ENCODE assay signal across 1 cellular context in genomic region chr1:45583264-45583665, GRCh38.
TF ChIP-seq lines count a peak whose summit lies in the region.

No MANE protein-coding gene starts in this region.

TF ChIP-seq in GM12878, 131 proteins besides CTCF, POLR2A, EP300 and RAD21 (continued from another document and continues in another):
- no peak for TF ChIP-seq ZNF592 (IDR thresholded peaks at IDR 0.05)
- no peak for TF ChIP-seq ATF3 (IDR thresholded peaks at IDR 0.05; ENCODE audit: borderline replicate concordance, extremely low read depth, low read depth, low read length)
- TF ChIP-seq MXI1 (IDR thresholded peaks at IDR 0.05; ENCODE audit: low read depth, low read length): peak; percentile 74; the same call in 1 of the 2 replicates
- TF ChIP-seq PAX5 (IDR thresholded peaks at IDR 0.05; ENCODE audit: borderline replicate concordance, low read depth, low read length): no peak
- TF ChIP-seq NFYA (IDR thresholded peaks at IDR 0.05; ENCODE audit: borderline replicate concordance, low read depth, low read length): peak; percentile 43
- no peak for TF ChIP-seq EZH2 (IDR thresholded peaks at IDR 0.05; ENCODE audit: borderline replicate concordance, control insufficient read depth, low read depth, low read length)
- TF ChIP-seq BCLAF1 (IDR thresholded peaks at IDR 0.05): no peak
- no peak for TF ChIP-seq SMAD5 (IDR thresholded peaks at IDR 0.05; ENCODE audit: low read depth)
- TF ChIP-seq SIN3A (IDR thresholded peaks at IDR 0.05; ENCODE audit: low read depth, low read length): no peak
- TF ChIP-seq PAX8 (IDR thresholded peaks at IDR 0.05): no peak
- no peak for TF ChIP-seq HDGF (IDR thresholded peaks at IDR 0.05)
- TF ChIP-seq ZBTB40 (IDR thresholded peaks at IDR 0.05; ENCODE audit: borderline replicate concordance): no peak
- TF ChIP-seq PBX3 (IDR thresholded peaks at IDR 0.05; ENCODE audit: insufficient replicate concordance, low read depth, low read length): peak; percentile 37
- TF ChIP-seq ESRRA (IDR thresholded peaks at IDR 0.05; ENCODE audit: low read length): no peak
- peak; percentile 100 for TF ChIP-seq RFX5 (IDR thresholded peaks at IDR 0.05; ENCODE audit: low read depth, low read length)
- no peak for TF ChIP-seq ATF7 (IDR thresholded peaks at IDR 0.05; ENCODE audit: low read depth)
- no peak for TF ChIP-seq ZNF207 (IDR thresholded peaks at IDR 0.05; ENCODE audit: borderline replicate concordance)
- no peak for TF ChIP-seq USF1 (IDR thresholded peaks at IDR 0.05; ENCODE audit: borderline replicate concordance, extremely low read length, insufficient read depth, low read depth, low read length)
- TF ChIP-seq KAT2A (conservative IDR thresholded peaks at IDR 0.05; ENCODE audit: control insufficient read depth, low read depth, low read length): no peak
- peak; percentile 96 for TF ChIP-seq CREB1 (IDR thresholded peaks at IDR 0.05; ENCODE audit: low read depth)
- no peak for TF ChIP-seq ZBTB33 (IDR thresholded peaks at IDR 0.05)
- TF ChIP-seq ELK1 (IDR thresholded peaks at IDR 0.05; ENCODE audit: low read depth, low read length): no peak
- TF ChIP-seq BACH1 (IDR thresholded peaks at IDR 0.05; ENCODE audit: borderline replicate concordance): no peak
- TF ChIP-seq MEF2B (IDR thresholded peaks at IDR 0.05; ENCODE audit: partially characterized antibody, poor library complexity, severe bottlenecking): no peak
- no peak for TF ChIP-seq NFIC (IDR thresholded peaks at IDR 0.05; ENCODE audit: low read depth, low read length)
- no peak for TF ChIP-seq FOS (IDR thresholded peaks at IDR 0.05; ENCODE audit: borderline replicate concordance, extremely low read depth, insufficient read length)
- peak in 1 of 2 experiments; percentile 81; a peak in 1 of 4 replicates for TF ChIP-seq CEBPB (IDR thresholded peaks at IDR 0.05; ENCODE audit: borderline replicate concordance in 1 of 2, low read depth in 2 of 2, low read length in 2 of 2)
- peak; percentile 52; the same call in 1 of the 3 replicates for TF ChIP-seq POU2F2 (IDR thresholded peaks at IDR 0.05; ENCODE audit: borderline replicate concordance, low read depth, low read length)
- no peak for TF ChIP-seq ETV6 (conservative IDR thresholded peaks at IDR 0.05 in 1 of 2, IDR thresholded peaks at IDR 0.05 in 1 of 2; ENCODE audit: borderline replicate concordance in 1 of 2, low read depth in 1 of 2)
- no peak for TF ChIP-seq SKIL (IDR thresholded peaks at IDR 0.05; ENCODE audit: low read depth, poor library complexity, severe bottlenecking)
- TF ChIP-seq SMC3 (IDR thresholded peaks at IDR 0.05; ENCODE audit: borderline replicate concordance, low read length): no peak
- no peak for TF ChIP-seq MTA3 (IDR thresholded peaks at IDR 0.05; ENCODE audit: borderline replicate concordance, low read length)
- TF ChIP-seq JUNB (IDR thresholded peaks at IDR 0.05): no peak
- no peak for TF ChIP-seq SUPT20H (IDR thresholded peaks at IDR 0.05; ENCODE audit: borderline replicate concordance, control insufficient read depth, low read depth, low read length)
- TF ChIP-seq STAT1 (conservative IDR thresholded peaks at IDR 0.05): no peak
- TF ChIP-seq EGR1 (IDR thresholded peaks at IDR 0.05; ENCODE audit: borderline replicate concordance in 1 of 2, low read depth in 2 of 2, low read length in 2 of 2): no peak
- TF ChIP-seq NFXL1 (IDR thresholded peaks at IDR 0.05; ENCODE audit: borderline replicate concordance): no peak
- TF ChIP-seq BHLHE40 (IDR thresholded peaks at IDR 0.05; ENCODE audit: borderline replicate concordance in 1 of 2, low read depth in 2 of 2, low read length in 1 of 2): peak; percentile 36 to 61; a peak in 3 of 4 replicates
- no peak for TF ChIP-seq POLR2AphosphoS2 (IDR thresholded peaks at IDR 0.05; ENCODE audit: low read depth, low read length)
